Comparison of ENCODE assay signal across 18 cellular contexts in the genomic region with DNA sequence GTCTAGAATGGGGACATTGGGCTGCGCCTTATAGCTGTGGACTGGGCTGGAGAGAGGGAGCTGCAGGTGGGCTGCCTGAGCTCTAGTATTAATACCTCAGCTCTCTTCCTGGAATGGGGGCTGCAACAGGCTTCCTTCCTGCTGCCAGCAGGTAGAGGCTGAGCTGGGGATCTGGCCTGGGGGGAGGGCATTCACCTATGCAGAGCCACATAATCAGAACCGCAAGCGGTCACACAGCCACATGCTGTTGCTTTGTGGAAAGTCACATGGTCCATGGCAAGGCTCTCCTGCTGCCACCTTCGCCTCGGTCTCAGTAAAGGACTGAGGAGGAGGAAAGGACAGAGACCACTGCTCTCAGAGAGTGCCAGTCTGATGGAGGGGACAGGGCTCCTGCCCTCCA. TPM values are rescaled to one million over a fixed set of nuclear protein-coding genes. Genes with fewer than 3 reads are reported as not detected.
A peak's percentile ranks its signal among the peaks of the same experiment; 100 is the strongest.
DNase-seq lines count a peak whose midpoint lies in the region; ATAC-seq and TF ChIP-seq lines count a peak whose summit lies in the region.
"Had no signal": no experiment of that assay in that cellular context is flagged by ENCODE, and none has a peak within 500 bp of the region (broad histone marks: within the 10 kb centered on the region; RNA-seq: fewer than 3 reads in every experiment).

No MANE protein-coding gene starts in this region.

- H3K36me3 ChIP-seq in iPS-18a (ENCODE audit: control insufficient read depth, low read depth, low read length), result no peaks in the 10 kb centered on the region
- no peaks in the 10 kb centered on the region for H3K36me3 ChIP-seq in neuronal stem cell (replicated peaks in 1 of 2; ENCODE audit: control insufficient read depth in 2 of 2, insufficient read depth in 2 of 2, low read length in 2 of 2)

- peak overlapping the region; percentile 19 for H2AFZ ChIP-seq in neuronal stem cell (ENCODE audit: low read length)

- POLR2A ChIA-PET in RWPE1 (lab: Yijun Ruan, JAX; ENCODE audit: low non-redundant PET), result interaction anchor here (0.6 kb wide), 1 partner anchor 11 kb away, joined by 7 read pairs; no protein-coding TSS in a partner anchor

- H3K4me3 ChIP-seq in iPS-18a (ENCODE audit: low read length), result peak overlapping the region; percentile 4
- H3K4me3 ChIP-seq in neuronal stem cell (ENCODE audit: low read length in 2 of 2), result no peak overlapping the region
- no peak overlapping the region for H3K4me3 ChIP-seq in coronary artery
- H3K4me3 ChIP-seq: BLaER1, HAP-1 had no signal

- H2BK12ac ChIP-seq in neuronal stem cell (ENCODE audit: low read length), result no peak overlapping the region

- no peak overlapping the region for H4K8ac ChIP-seq in neuronal stem cell (ENCODE audit: low read depth, low read length)

- no peak overlapping the region for H2BK120ac ChIP-seq in neuronal stem cell (ENCODE audit: low read depth, low read length)

- no peak overlapping the region for H4K91ac ChIP-seq in neuronal stem cell (ENCODE audit: low read depth, low read length, poor library complexity)

- no peak for ATAC-seq in HG03460 (IDR thresholded peaks at IDR 0.05; ENCODE audit: unreplicated experiment)

- H3K27me3 ChIP-seq in iPS-18a (ENCODE audit: control insufficient read depth, insufficient read depth, low read length) (no peaks in the 10 kb centered on the region), neuronal stem cell (ENCODE audit: control insufficient read depth in 3 of 3, insufficient read depth in 3 of 3, low read depth in 1 of 3, low read length in 3 of 3) (no peaks in the 10 kb centered on the region)
- H3K27me3 ChIP-seq: BLaER1 had no signal

- peak overlapping the region; percentile 45 for H3K27ac ChIP-seq in RWPE1
- no peak overlapping the region for H3K27ac ChIP-seq in iPS-18a (ENCODE audit: low read length)
- H3K27ac ChIP-seq in neuronal stem cell (replicated peaks; ENCODE audit: low read length), result no peak overlapping the region
- H3K27ac ChIP-seq in coronary artery, result no peak overlapping the region
- H3K27ac ChIP-seq: BLaER1 had no signal

- TF ChIP-seq CTCF in RWPE1 (conservative IDR thresholded peaks at IDR 0.05; ENCODE audit: low read depth), result no peak
- TF ChIP-seq CTCF in coronary artery (IDR thresholded peaks at IDR 0.05), result no peak

- no peak overlapping the region for H2BK15ac ChIP-seq in neuronal stem cell (ENCODE audit: low read length)

- H2BK5ac ChIP-seq in neuronal stem cell (ENCODE audit: low read length), result no peak overlapping the region

- DNase-seq in ELF-1 (ENCODE audit: low read depth, low spot score) (peak; percentile 25), RWPE1 (ENCODE audit: low spot score) (no peak), neuronal stem cell (ENCODE audit: low spot score) (no peak), SHP77 (lab: John Stamatoyannopoulos, UW) (no peak), coronary artery (ENCODE audit: low spot score) (no peak)
- DNase-seq in activated T-cell treated with anti-CD3 and anti-CD28 coated beads, Interleukin-2, amount 50 U/mL, for 24 hours, result no peak
- DNase-seq: 8988T; AML-193; Caco-2; CD8-positive, alpha-beta memory T cell; DND-41; GF-D8; HFFc6; IMR-90 had no signal

- H3K36me3 Mint-ChIP-seq in activated T-cell treated with anti-CD3 and anti-CD28 coated beads, Interleukin-2, amount 50 U/mL, for 24 hours (ENCODE audit: low read depth), result peaks cover 81% of the 10 kb centered on the region

- no peaks in the 10 kb centered on the region for H3K79me1 ChIP-seq in neuronal stem cell (ENCODE audit: low read depth, low read length)

- no peak overlapping the region for H2AK5ac ChIP-seq in neuronal stem cell (ENCODE audit: low read depth, low read length)

- H3K4me1 Mint-ChIP-seq in activated T-cell treated with anti-CD3 and anti-CD28 coated beads, Interleukin-2, amount 50 U/mL, for 24 hours (ENCODE audit: low read depth), result peaks cover 6% of the 10 kb centered on the region

- CTCF ChIA-PET in RWPE1 (lab: Yijun Ruan, JAX), result no interaction called here

- H3K4ac ChIP-seq in neuronal stem cell (ENCODE audit: low read length), result no peak overlapping the region

- WGBS in neuronal stem cell (ENCODE audit: extremely low coverage in 2 of 2, insufficient read length in 2 of 2, insufficient replicate concordance in 1 of 2), 2 donors, result no CpG with 5 or more reads among the region's 5 CpGs

- H3K23ac ChIP-seq in neuronal stem cell (ENCODE audit: low read depth, low read length, poor library complexity), result no peak overlapping the region

- no peak overlapping the region for H3K27ac Mint-ChIP-seq in activated T-cell treated with anti-CD3 and anti-CD28 coated beads, Interleukin-2, amount 50 U/mL, for 24 hours
- H3K27ac Mint-ChIP-seq: HFFc6 had no signal

- H3K18ac ChIP-seq in neuronal stem cell (ENCODE audit: low read length), result peak overlapping the region; percentile 20

- H3K9me3 Mint-ChIP-seq in activated T-cell treated with anti-CD3 and anti-CD28 coated beads, Interleukin-2, amount 50 U/mL, for 24 hours, result no peaks in the 10 kb centered on the region
- H3K9me3 Mint-ChIP-seq: CD8-positive, alpha-beta memory T cell; HFFc6 had no signal

- no peak overlapping the region for H3K4me3 Mint-ChIP-seq in activated T-cell treated with anti-CD3 and anti-CD28 coated beads, Interleukin-2, amount 50 U/mL, for 24 hours
- H3K4me3 Mint-ChIP-seq: CD8-positive, alpha-beta memory T cell; HFFc6 had no signal

- no peak overlapping the region for H3K4me2 ChIP-seq in neuronal stem cell (ENCODE audit: insufficient read depth, low read length, poor library complexity, severe bottlenecking)
- H3K4me2 ChIP-seq: BLaER1 had no signal

- H3K9ac ChIP-seq in iPS-18a (ENCODE audit: low read length) (no peak overlapping the region), neuronal stem cell (ENCODE audit: low read depth, low read length, poor library complexity) (no peak overlapping the region)
- H3K9ac ChIP-seq: BLaER1 had no signal

- H3K4me1 ChIP-seq in iPS-18a (ENCODE audit: control insufficient read depth, low read depth, low read length), result peaks cover 24% of the 10 kb centered on the region
- peaks cover 4 to 10% of the 10 kb centered on the region in 2 donors for H3K4me1 ChIP-seq in neuronal stem cell (ENCODE audit: control insufficient read depth in 2 of 2, insufficient read depth in 1 of 2, low read depth in 1 of 2, low read length in 2 of 2)
- H3K4me1 ChIP-seq: Caco-2, HAP-1 had no signal

- no peak overlapping the region for H3K14ac ChIP-seq in neuronal stem cell (ENCODE audit: low read length)

- no peaks in the 10 kb centered on the region for H3K9me3 ChIP-seq in iPS-18a (ENCODE audit: control insufficient read depth, low read depth, low read length)
- H3K9me3 ChIP-seq in neuronal stem cell (replicated peaks in 1 of 2; ENCODE audit: control insufficient read depth in 2 of 2, insufficient read depth in 1 of 2, low read depth in 1 of 2, low read length in 2 of 2), result peaks cover 0 to 2% of the 10 kb centered on the region in 2 donors
- H3K9me3 ChIP-seq: BLaER1, Caco-2, HAP-1 had no signal

- no peaks in the 10 kb centered on the region for H3K27me3 Mint-ChIP-seq in activated T-cell treated with anti-CD3 and anti-CD28 coated beads, Interleukin-2, amount 50 U/mL, for 24 hours
- H3K27me3 Mint-ChIP-seq: CD8-positive, alpha-beta memory T cell had no signal

RNA-seq across cellular contexts. Expression of gene ITPR3, which starts 35.7 kb away (rescaled TPM):
- 1.4 TPM for polyA plus RNA-seq in neuronal stem cell (2013, experiment 1 of 2)
- 1.4 TPM for polyA plus RNA-seq in neuronal stem cell (2013, experiment 2 of 2)

RNA-seq across cellular contexts. Expression of gene UQCC2, which starts 54.7 kb away (rescaled TPM):
- 222 TPM for polyA plus RNA-seq in neuronal stem cell (2013, experiment 1 of 2)
- polyA plus RNA-seq in neuronal stem cell (2013, experiment 2 of 2), result 222 TPM
